ENCODE assay signal across 19 cellular contexts in the genomic region with DNA sequence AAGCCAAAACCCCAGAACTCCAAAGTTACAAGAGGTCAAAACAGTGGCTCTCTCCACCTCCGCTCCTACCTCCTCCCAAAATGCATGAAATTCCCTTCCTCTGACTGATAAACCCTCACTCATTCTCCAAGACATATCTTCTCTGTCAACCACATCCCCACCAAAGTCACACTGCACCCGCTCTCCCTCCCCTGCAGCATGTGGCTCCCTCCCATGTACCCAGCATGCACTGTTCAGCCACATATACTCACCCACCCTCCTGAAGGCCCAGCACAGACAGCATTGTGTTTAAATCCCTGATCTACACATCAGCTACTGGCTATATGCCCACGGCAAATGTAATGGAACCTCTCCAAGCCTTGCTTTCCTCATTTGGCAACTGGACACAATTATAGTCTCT. TPM values are rescaled to one million over a fixed set of nuclear protein-coding genes. Genes with fewer than 3 reads are reported as not detected.
DNase-seq lines count a peak whose midpoint lies in the region; ATAC-seq and TF ChIP-seq lines count a peak whose summit lies in the region.
"Had no signal": no experiment of that assay in that cellular context is flagged by ENCODE, and none has a peak within 500 bp of the region (broad histone marks: within the 10 kb centered on the region; RNA-seq: fewer than 3 reads in every experiment).

No MANE protein-coding gene starts in this region.

- no peak for TF ChIP-seq EP300 in sigmoid colon (IDR thresholded peaks at IDR 0.05)

- H3K27me3 ChIP-seq in MG63 = no peaks in the 10 kb centered on the region
- no peaks in the 10 kb centered on the region for H3K27me3 ChIP-seq in sigmoid colon
- H3K27me3 ChIP-seq: hepatocyte, pancreas had no signal

- POLR2A ChIA-PET in activated naive CD8-positive, alpha-beta T cell treated with anti-CD3 and anti-CD28 coated beads, Interleukin-2, amount 10 ng/mL, durations not matched to agents 7 days and 5 days (lab: Charles Lee) = no interaction called here

- TF ChIP-seq CTCF in sigmoid colon (IDR thresholded peaks at IDR 0.05) = no peak

- no peak overlapping the region for H3K27ac ChIP-seq in sigmoid colon
- H3K27ac ChIP-seq: A549, hepatocyte had no signal

- no peak overlapping the region for H3K4me3 Mint-ChIP-seq in activated naive CD8-positive, alpha-beta T cell treated with anti-CD3 and anti-CD28 coated beads, Interleukin-2, amount 10 ng/mL, durations not matched to agents 7 days and 5 days
- no peak overlapping the region for H3K4me3 Mint-ChIP-seq in activated naive CD8-positive, alpha-beta T cell treated with anti-CD3 and anti-CD28 coated beads, Interleukin-2, amount 50 U/mL, for 24 hours
- H3K4me3 Mint-ChIP-seq: activated CD4-positive, alpha-beta T cell treated with anti-CD3 and anti-CD28 coated beads, Interleukin-2, amount 10 ng/mL, durations not matched to agents 24 days and 14 days had no signal

- no peak for DNase-seq in activated naive CD8-positive, alpha-beta T cell treated with anti-CD3 and anti-CD28 coated beads, Interleukin-2, amount 10 ng/mL, durations not matched to agents 7 days and 5 days
- DNase-seq in activated naive CD8-positive, alpha-beta T cell treated with anti-CD3 and anti-CD28 coated beads, Interleukin-2, amount 50 U/mL, for 24 hours = no peak
- DNase-seq in MG63 = peak; percentile 26
- DNase-seq in dedifferentiated amniotic fluid mesenchymal stem cell (ENCODE audit: extremely low spot score) = peak; percentile 16
- peak; percentile 22 for DNase-seq in skeletal muscle cell (ENCODE audit: low read depth)
- no peak for DNase-seq in sigmoid colon
- DNase-seq in OCI-M2 (lab: John Stamatoyannopoulos, UW; ENCODE audit: unreplicated experiment) = no peak
- DNase-seq: activated CD4-positive, alpha-beta T cell treated with anti-CD3 and anti-CD28 coated beads, Interleukin-2, amount 10 ng/mL, durations not matched to agents 24 days and 14 days; DMS153; KG1; NCI-H2081 treated with DMSO at 0.1 percent for 48 hours had no signal

- no peaks in the 10 kb centered on the region for H3K36me3 Mint-ChIP-seq in activated naive CD8-positive, alpha-beta T cell treated with anti-CD3 and anti-CD28 coated beads, Interleukin-2, amount 10 ng/mL, durations not matched to agents 7 days and 5 days
- no peaks in the 10 kb centered on the region for H3K36me3 Mint-ChIP-seq in activated naive CD8-positive, alpha-beta T cell treated with anti-CD3 and anti-CD28 coated beads, Interleukin-2, amount 50 U/mL, for 24 hours (ENCODE audit: low read depth)

- intact Hi-C loops in sigmoid colon (cut with DNase I) = no loop called here

- H3K9me3 Mint-ChIP-seq in activated naive CD8-positive, alpha-beta T cell treated with anti-CD3 and anti-CD28 coated beads, Interleukin-2, amount 10 ng/mL, durations not matched to agents 7 days and 5 days = no peaks in the 10 kb centered on the region
- H3K9me3 Mint-ChIP-seq in activated naive CD8-positive, alpha-beta T cell treated with anti-CD3 and anti-CD28 coated beads, Interleukin-2, amount 50 U/mL, for 24 hours = no peaks in the 10 kb centered on the region
- H3K9me3 Mint-ChIP-seq: activated CD4-positive, alpha-beta T cell treated with anti-CD3 and anti-CD28 coated beads, Interleukin-2, amount 10 ng/mL, durations not matched to agents 24 days and 14 days had no signal

- H3K36me3 ChIP-seq in MG63 (no peaks in the 10 kb centered on the region), sigmoid colon (no peaks in the 10 kb centered on the region)

- H3K4me3 ChIP-seq in MG63 (no peak overlapping the region), skeletal muscle cell (ENCODE audit: low read depth, low read length) (no peak overlapping the region), sigmoid colon (no peak overlapping the region)
- H3K4me3 ChIP-seq: A549, hepatocyte, lung, pancreas had no signal

- TF ChIP-seq POLR2A in sigmoid colon (IDR thresholded peaks at IDR 0.05) = no peak

- peak; percentile 57 for ATAC-seq in activated naive CD8-positive, alpha-beta T cell treated with anti-CD3 and anti-CD28 coated beads, Interleukin-2, amount 10 ng/mL, durations not matched to agents 7 days and 5 days (ENCODE audit: low read depth)
- no peak for ATAC-seq in activated naive CD8-positive, alpha-beta T cell treated with anti-CD3 and anti-CD28 coated beads, Interleukin-2, amount 50 U/mL, for 24 hours
- ATAC-seq in HG03095 (IDR thresholded peaks at IDR 0.05; ENCODE audit: unreplicated experiment) = no peak
- ATAC-seq: A549, HCT116 had no signal

- 83% methylated on average over 3 of the region's 3 CpGs for WGBS in sigmoid colon, 2 donors

- H3K9me3 ChIP-seq in MG63 (no peaks in the 10 kb centered on the region), sigmoid colon (no peaks in the 10 kb centered on the region)
- H3K9me3 ChIP-seq: A549, pancreas had no signal

- peaks cover 0 to 7% (median 0%) of the 10 kb centered on the region in 4 donors for H3K4me1 ChIP-seq in sigmoid colon

- H3K4me1 Mint-ChIP-seq in activated naive CD8-positive, alpha-beta T cell treated with anti-CD3 and anti-CD28 coated beads, Interleukin-2, amount 10 ng/mL, durations not matched to agents 7 days and 5 days = peaks cover 15% of the 10 kb centered on the region
- H3K4me1 Mint-ChIP-seq in activated naive CD8-positive, alpha-beta T cell treated with anti-CD3 and anti-CD28 coated beads, Interleukin-2, amount 50 U/mL, for 24 hours = peaks cover 18% of the 10 kb centered on the region

- H3K27me3 Mint-ChIP-seq in activated naive CD8-positive, alpha-beta T cell treated with anti-CD3 and anti-CD28 coated beads, Interleukin-2, amount 10 ng/mL, durations not matched to agents 7 days and 5 days = no peaks in the 10 kb centered on the region
- no peaks in the 10 kb centered on the region for H3K27me3 Mint-ChIP-seq in activated naive CD8-positive, alpha-beta T cell treated with anti-CD3 and anti-CD28 coated beads, Interleukin-2, amount 50 U/mL, for 24 hours
- H3K27me3 Mint-ChIP-seq: activated CD4-positive, alpha-beta T cell treated with anti-CD3 and anti-CD28 coated beads, Interleukin-2, amount 10 ng/mL, durations not matched to agents 24 days and 14 days had no signal

- no peak overlapping the region for H3K27ac Mint-ChIP-seq in activated naive CD8-positive, alpha-beta T cell treated with anti-CD3 and anti-CD28 coated beads, Interleukin-2, amount 10 ng/mL, durations not matched to agents 7 days and 5 days
- no peak overlapping the region for H3K27ac Mint-ChIP-seq in activated naive CD8-positive, alpha-beta T cell treated with anti-CD3 and anti-CD28 coated beads, Interleukin-2, amount 50 U/mL, for 24 hours
- H3K27ac Mint-ChIP-seq: activated CD4-positive, alpha-beta T cell treated with anti-CD3 and anti-CD28 coated beads, Interleukin-2, amount 10 ng/mL, durations not matched to agents 24 days and 14 days had no signal

RNA-seq across cellular contexts. Expression of gene POU5F1, which starts 5.5 kb away (rescaled TPM):
- under 1 TPM; 0.22 to 0.34 TPM for total RNA-seq in activated naive CD8-positive, alpha-beta T cell treated with anti-CD3 and anti-CD28 coated beads, Interleukin-2, amount 10 ng/mL, durations not matched to agents 7 days and 5 days
- total RNA-seq in MG63 (2014; rRNA removed; shearing (Covaris generic); ENCODE audit: low replicate concordance) = 1.3 and 4.3 TPM in 2 replicates
- under 1 TPM in 2 of 4 donors, not detected in 2; 0.16 to 0.27 TPM for total RNA-seq in sigmoid colon
- polyA plus RNA-seq in sigmoid colon = 1 to 10 TPM in 2 of 3 donors, not detected in 1; 1.6 to 9.8 TPM
- total RNA-seq: activated CD4-positive, alpha-beta T cell treated with anti-CD3 and anti-CD28 coated beads, Interleukin-2, amount 10 ng/mL, durations not matched to agents 24 days and 14 days; endothelial cell of umbilical vein had no signal

RNA-seq across cellular contexts. Expression of gene TCF19, which starts 17.6 kb away (rescaled TPM):
- total RNA-seq in activated naive CD8-positive, alpha-beta T cell treated with anti-CD3 and anti-CD28 coated beads, Interleukin-2, amount 10 ng/mL, durations not matched to agents 7 days and 5 days = 10 to 100 TPM; 81.0 to 83.3 TPM
- total RNA-seq in MG63 (2014; rRNA removed; shearing (Covaris generic); ENCODE audit: low replicate concordance) = 17.3 and 25.0 TPM in 2 replicates
- 1 to 10 TPM; 2.6 to 4.6 (median 3.0) TPM for total RNA-seq in sigmoid colon
- 10 to 100 TPM in 1 of 3 donors, 1 to 10 TPM in 2; 3.6 to 11.7 (median 6.2) TPM for polyA plus RNA-seq in sigmoid colon

RNA-seq across cellular contexts. Expression of gene CCHCR1, which starts 18.4 kb away (rescaled TPM):
- 10 to 100 TPM; 52.5 to 57.7 TPM for total RNA-seq in activated naive CD8-positive, alpha-beta T cell treated with anti-CD3 and anti-CD28 coated beads, Interleukin-2, amount 10 ng/mL, durations not matched to agents 7 days and 5 days
- 9.6 and 21.7 TPM in 2 replicates for total RNA-seq in MG63 (2014; rRNA removed; shearing (Covaris generic); ENCODE audit: low replicate concordance)
- 10 to 100 TPM in 3 of 4 donors, 1 to 10 TPM in 1; 8.7 to 20.2 (median 12.7) TPM for total RNA-seq in sigmoid colon
- polyA plus RNA-seq in sigmoid colon = 10 to 100 TPM; 11.4 to 39.3 (median 14.8) TPM

RNA-seq across cellular contexts. Expression of gene PSORS1C2, which starts 37.1 kb away (rescaled TPM):
- total RNA-seq in activated naive CD8-positive, alpha-beta T cell treated with anti-CD3 and anti-CD28 coated beads, Interleukin-2, amount 10 ng/mL, durations not matched to agents 7 days and 5 days = not detected
- total RNA-seq in MG63 (2014; rRNA removed; shearing (Covaris generic); ENCODE audit: low replicate concordance) = not detected in 2 replicates
- not detected for total RNA-seq in sigmoid colon
- polyA plus RNA-seq in sigmoid colon = not detected
- total RNA-seq: activated CD4-positive, alpha-beta T cell treated with anti-CD3 and anti-CD28 coated beads, Interleukin-2, amount 10 ng/mL, durations not matched to agents 24 days and 14 days; endothelial cell of umbilical vein; hepatocyte; lung; pancreas; urinary bladder had no signal
- polyA plus RNA-seq: endothelial cell of umbilical vein, hepatocyte, lung, pancreas, urinary bladder had no signal

RNA-seq across cellular contexts. Expression of gene CDSN, which starts 55.7 kb away (rescaled TPM):
- total RNA-seq in activated naive CD8-positive, alpha-beta T cell treated with anti-CD3 and anti-CD28 coated beads, Interleukin-2, amount 10 ng/mL, durations not matched to agents 7 days and 5 days = not detected
- total RNA-seq in MG63 (2014; rRNA removed; shearing (Covaris generic); ENCODE audit: low replicate concordance) = not detected in 2 replicates
- total RNA-seq in sigmoid colon = not detected
- not detected for polyA plus RNA-seq in sigmoid colon
- total RNA-seq: activated CD4-positive, alpha-beta T cell treated with anti-CD3 and anti-CD28 coated beads, Interleukin-2, amount 10 ng/mL, durations not matched to agents 24 days and 14 days; endothelial cell of umbilical vein; hepatocyte; urinary bladder had no signal
- polyA plus RNA-seq: A549, endothelial cell of umbilical vein, hepatocyte, urinary bladder had no signal

Comparison
In these comparisons a context has a peak if more than half of its experiments do, and no peak if none do; other contexts are left out.
1. DNase-seq: peak in MG63 (single experiment), dedifferentiated amniotic fluid mesenchymal stem cell (single experiment) and skeletal muscle cell (single experiment); none in activated naive CD8-positive, alpha-beta T cell treated with anti-CD3 and anti-CD28 coated beads, Interleukin-2, amount 10 ng/mL, durations not matched to agents 7 days and 5 days (single experiment), activated naive CD8-positive, alpha-beta T cell treated with anti-CD3 and anti-CD28 coated beads, Interleukin-2, amount 50 U/mL, for 24 hours (single experiment), sigmoid colon (single experiment) and OCI-M2 (single experiment).